In genomic region chr1:39413902-39414528, GRCh38 we compare ENCODE assay signal across 14 cellular contexts.
DNase-seq lines count a peak whose midpoint lies in the region; ATAC-seq and TF ChIP-seq lines count a peak whose summit lies in the region.
"Had no signal": no experiment of that assay in that cellular context is flagged by ENCODE, and none has a peak within 500 bp of the region (broad histone marks: within the 10 kb centered on the region; RNA-seq: fewer than 3 reads in every experiment).

No MANE protein-coding gene starts in this region.

- WGBS in IMR-90 (ENCODE audit: extremely low coverage in 2 of 2, insufficient read length in 1 of 2), 2 experiments, result 83% methylated on average over 1 of the region's 4 CpGs; no CpG with 5 or more reads in 1 of the 2 experiments
- 90 to 96% (median 90%) methylated on average over 2 to 4 of the region's 4 CpGs for WGBS in adrenal gland, 4 donors

- no peak for ATAC-seq in IMR-90 (ENCODE audit: low read depth)
- ATAC-seq in sciatic nerve, result no peak
- ATAC-seq in GM19455 (IDR thresholded peaks at IDR 0.05; ENCODE audit: unreplicated experiment), result no peak
- no peak for ATAC-seq in GM21786 (IDR thresholded peaks at IDR 0.05; ENCODE audit: unreplicated experiment)
- ATAC-seq: activated CD4-positive, CD25-positive, alpha-beta regulatory T cell treated with anti-CD3 and anti-CD28 coated beads, Interleukin-2, amount 50 U/mL, for 24 hours; upper lobe of right lung had no signal

- no peak overlapping the region for H2BK120ac ChIP-seq in IMR-90 (ENCODE audit: low read depth, low read length)

- no TSS peak for BruUV-seq in IMR-90 (replicated peaks; lab: Mats Ljungman, UMichigan)

- H3K36me3 ChIP-seq in IMR-90 (ENCODE audit: control insufficient read depth, insufficient read depth, low read length) (peaks cover 19% of the 10 kb centered on the region), neural progenitor cell (peaks cover 6% of the 10 kb centered on the region), adrenal gland (replicated peaks in 1 of 2) (no peaks in the 10 kb centered on the region)
- H3K36me3 ChIP-seq: cardiac muscle cell had no signal

- H2AK5ac ChIP-seq in IMR-90 (ENCODE audit: low read depth, low read length), result no peak overlapping the region

- H3K79me2 ChIP-seq in neural progenitor cell (ENCODE audit: low read depth), result peaks cover 93% of the 10 kb centered on the region

- H3K4me1 ChIP-seq in IMR-90 (ENCODE audit: control insufficient read depth, insufficient read depth, low read length), result peaks cover 27% of the 10 kb centered on the region
- peaks cover 45% of the 10 kb centered on the region for H3K4me1 ChIP-seq in neural progenitor cell
- H3K4me1 ChIP-seq in adrenal gland (replicated peaks in 1 of 2), result peaks cover 24 to 49% of the 10 kb centered on the region in 2 donors

- peaks cover 22% of the 10 kb centered on the region for H3K36me3 Mint-ChIP-seq in neural progenitor cell

- peaks cover 77% of the 10 kb centered on the region for H4K20me1 ChIP-seq in IMR-90 (ENCODE audit: insufficient read depth, low read length)
- H4K20me1 ChIP-seq in neural progenitor cell (ENCODE audit: low read depth), result peaks cover 80% of the 10 kb centered on the region

- H3K56ac ChIP-seq in IMR-90 (ENCODE audit: extremely low read depth, insufficient read depth, low read length), result no peak overlapping the region

- TF ChIP-seq POLR2A in IMR-90 (IDR thresholded peaks at IDR 0.05; ENCODE audit: low read depth, low read length) (no peak), adrenal gland (IDR thresholded peaks at IDR 0.05) (no peak)

- no peak overlapping the region for H3K4ac ChIP-seq in IMR-90 (ENCODE audit: low read depth, low read length)

- H3K23ac ChIP-seq in IMR-90 (ENCODE audit: low read depth, low read length), result no peak overlapping the region

- POLR2A ChIA-PET in AG04449 (lab: Yijun Ruan, JAX), result interaction anchor here (0.9 to 1.2 kb wide), 2 partner anchors 10 to 22 kb away, joined by 3 to 5 read pairs; no protein-coding TSS in a partner anchor
- POLR2A ChIA-PET in IMR-90 (lab: Charles Lee; ENCODE audit: unreplicated experiment), result no interaction called here

- H3K4me2 ChIP-seq in IMR-90 (ENCODE audit: low read depth, low read length) (peak overlapping the region; percentile 47), neural progenitor cell (peak overlapping the region; percentile 58)

- H3K27me3 ChIP-seq in IMR-90 (ENCODE audit: control insufficient read depth, insufficient read depth, low read length), result no peaks in the 10 kb centered on the region
- H3K27me3 ChIP-seq in neural progenitor cell, result no peaks in the 10 kb centered on the region
- H3K27me3 ChIP-seq in adrenal gland, result no peaks in the 10 kb centered on the region
- H3K27me3 ChIP-seq: cardiac muscle cell, upper lobe of right lung had no signal

- H3K27ac Mint-ChIP-seq in neural progenitor cell, result no peak overlapping the region

- H3K27ac ChIP-seq in IMR-90 (ENCODE audit: insufficient read depth, low read length) (no peak overlapping the region), neural progenitor cell (peak overlapping the region; percentile 38), adrenal gland (no peak overlapping the region)
- H3K27ac ChIP-seq: cardiac muscle cell, upper lobe of right lung had no signal

- peaks cover 3% of the 10 kb centered on the region; the same call in 1 of the 2 replicates for H3K9me1 ChIP-seq in IMR-90 (ENCODE audit: insufficient read depth, low read length)

- no peaks in the 10 kb centered on the region for H3K27me3 Mint-ChIP-seq in neural progenitor cell (ENCODE audit: insufficient read depth, low read depth)

- H3K4me3 Mint-ChIP-seq in neural progenitor cell, result peak overlapping the region; percentile 35

- no peaks in the 10 kb centered on the region for H3K9me3 ChIP-seq in IMR-90 (ENCODE audit: control insufficient read depth, insufficient read depth, low read length)
- H3K9me3 ChIP-seq in neural progenitor cell (ENCODE audit: low read depth), result no peaks in the 10 kb centered on the region
- H3K9me3 ChIP-seq in adrenal gland (replicated peaks in 1 of 3), result no peaks in the 10 kb centered on the region
- H3K9me3 ChIP-seq: upper lobe of right lung had no signal

- TF ChIP-seq RAD21 in IMR-90 (IDR thresholded peaks at IDR 0.05; ENCODE audit: low read length), result no peak

- H2BK15ac ChIP-seq in IMR-90 (ENCODE audit: low read depth, low read length), result no peak overlapping the region

- CTCF ChIA-PET in AG04449 (lab: Yijun Ruan, JAX) (interaction anchor here (0.6 to 5.2 kb wide), 7 partner anchors 11 to 53 kb away, joined by 3 to 58 read pairs (median 6); no protein-coding TSS in a partner anchor), IMR-90 (lab: Yijun Ruan, JAX) (interaction anchor here (1.0 kb wide), 1 partner anchor 15 kb away, joined by 3 read pairs; no protein-coding TSS in a partner anchor)

- no peak overlapping the region for H3K18ac ChIP-seq in IMR-90 (ENCODE audit: low read depth, low read length)

- H3K79me1 ChIP-seq in IMR-90 (ENCODE audit: low read depth in 1 of 2, low read length in 2 of 2), result peaks cover 9 to 73% of the 10 kb centered on the region in 2 experiments; a peak in 3 of 4 replicates

- TF ChIP-seq CTCF in AG04449 (IDR thresholded peaks at IDR 0.05; ENCODE audit: insufficient read depth, low read length, missing control alignments), result no peak
- no peak for TF ChIP-seq CTCF in IMR-90 (conservative IDR thresholded peaks at IDR 0.05; ENCODE audit: low read depth, low read length)
- TF ChIP-seq CTCF in epithelial cell of proximal tubule (conservative IDR thresholded peaks at IDR 0.05; ENCODE audit: low read depth, low read length), result no peak
- TF ChIP-seq CTCF in neural progenitor cell (IDR thresholded peaks at IDR 0.05), result no peak
- no peak for TF ChIP-seq CTCF in adrenal gland (IDR thresholded peaks at IDR 0.05)

- in situ Hi-C loops in IMR-90 (cut with MboI; ENCODE audit: low sequenced_read_pairs), result no loop called here

- H3K4me3 ChIP-seq in AG04449 (ENCODE audit: low read depth, low read length) (peak overlapping the region; percentile 29), IMR-90 (ENCODE audit: insufficient read depth, low read depth, low read length) (no peak overlapping the region), epithelial cell of proximal tubule (ENCODE audit: low read depth, low read length) (peak overlapping the region; percentile 52), neural progenitor cell (peak overlapping the region; percentile 17), adrenal gland (no peak overlapping the region)
- H3K4me3 ChIP-seq: cardiac muscle cell, upper lobe of right lung had no signal

- DNase-seq in AG04449 (ENCODE audit: low read depth, low spot score) (no peak), IMR-90 (no peak), epithelial cell of proximal tubule (ENCODE audit: low read depth) (no peak), neural progenitor cell (ENCODE audit: low spot score) (no peak), sciatic nerve (ENCODE audit: low spot score) (no peak), adrenal gland (no peak)
- DNase-seq: activated T-cell treated with anti-CD3 and anti-CD28 coated beads, Interleukin-2, amount 50 U/mL, for 48 hours; C1 segment of cervical spinal cord; NCI-H748 treated with DMSO at 0.1 percent for 48 hours; upper lobe of right lung had no signal

- no peak overlapping the region for H3K14ac ChIP-seq in IMR-90 (replicated peaks; ENCODE audit: low read depth, low read length)

- no peak overlapping the region for H2AK9ac ChIP-seq in IMR-90 (replicated peaks; ENCODE audit: low read depth, low read length, poor library complexity)

- H2BK20ac ChIP-seq in IMR-90 (ENCODE audit: low read depth, low read length), result no peak overlapping the region

- no peak overlapping the region for H2BK5ac ChIP-seq in IMR-90 (ENCODE audit: low read depth, low read length, poor library complexity, severe bottlenecking)

- H2AFZ ChIP-seq in IMR-90 (replicated peaks; ENCODE audit: low read length, poor library complexity), result peak overlapping the region; percentile 37
- no peak overlapping the region for H2AFZ ChIP-seq in neural progenitor cell (replicated peaks)

- H4K8ac ChIP-seq in IMR-90 (ENCODE audit: low read depth in 2 of 2, low read length in 2 of 2), result no peak overlapping the region

- peaks cover 65% of the 10 kb centered on the region for H3K4me1 Mint-ChIP-seq in neural progenitor cell

- H4K5ac ChIP-seq in IMR-90 (ENCODE audit: low read depth, low read length), result no peak overlapping the region

- peaks cover 19% of the 10 kb centered on the region for H3F3A ChIP-seq in neural progenitor cell (ENCODE audit: low read depth)

- H3K9me3 Mint-ChIP-seq in neural progenitor cell, result peaks cover 2% of the 10 kb centered on the region

- H3K9ac ChIP-seq in IMR-90 (ENCODE audit: low read depth, low read length) (no peak overlapping the region), neural progenitor cell (no peak overlapping the region)

- H4K91ac ChIP-seq in IMR-90 (ENCODE audit: insufficient read depth, low read depth, low read length), result no peak overlapping the region

- intact Hi-C loops in IMR-90 (cut with micrococcal nuclease) (loop anchor here (5.0 kb wide), 1 partner anchor 37 kb away; no protein-coding TSS in a partner anchor), sciatic nerve (cut with DNase I) (no loop called here), adrenal gland (cut with DNase I) (no loop called here)

- dilution Hi-C loops in IMR-90 (cut with HindIII; ENCODE audit: low sequenced_read_pairs, unreplicated experiment), result no loop called here

TF ChIP-seq in IMR-90, 13 proteins besides CTCF, POLR2A, EP300 and RAD21 (continues in another document):
- TF ChIP-seq RFX5 (IDR thresholded peaks at IDR 0.05; ENCODE audit: low read depth, low read length), result no peak
- TF ChIP-seq SMC3 (IDR thresholded peaks at IDR 0.05; ENCODE audit: low read depth, low read length), result no peak
- no peak for TF ChIP-seq RCOR1 (IDR thresholded peaks at IDR 0.05; ENCODE audit: insufficient replicate concordance, low read length)
- TF ChIP-seq NFE2L2 (IDR thresholded peaks at IDR 0.05; ENCODE audit: low read depth, low read length), result no peak
- TF ChIP-seq CEBPB (IDR thresholded peaks at IDR 0.05; ENCODE audit: low read depth, low read length), result no peak
- no peak for TF ChIP-seq BHLHE40 (IDR thresholded peaks at IDR 0.05; ENCODE audit: low read depth, low read length)
- no peak for TF ChIP-seq ELK1 (IDR thresholded peaks at IDR 0.05; ENCODE audit: borderline replicate concordance, low read depth, low read length)

Comparison
In these comparisons a context has a peak if more than half of its experiments do, and no peak if none do; other contexts are left out.
1. H3K4me3 ChIP-seq: peak in AG04449 (single experiment), epithelial cell of proximal tubule (single experiment) and neural progenitor cell (single experiment); none in IMR-90 (single experiment) and adrenal gland (0 of 4).